Comparison of ENCODE assay signal across 26 cellular contexts in genomic region chr2:170836027-170836426, GRCh38. TPM values are rescaled to one million over a fixed set of nuclear protein-coding genes. Genes with fewer than 3 reads are reported as not detected.
"Had no signal": no experiment of that assay in that cellular context is flagged by ENCODE, and none has a peak within 500 bp of the region (broad histone marks: within the 10 kb centered on the region; RNA-seq: fewer than 3 reads in every experiment).

No MANE protein-coding gene starts in this region.

- H3K36me3 ChIP-seq: MG63 had no signal

- DNase-seq: activated CD4-positive, alpha-beta T cell treated with anti-CD3 and anti-CD28 coated beads for 4 hours; activated CD8-positive, alpha-beta memory T cell treated with anti-CD3 and anti-CD28 coated beads, Interleukin-2, amount 50 U/mL, for 4 hours; activated CD8-positive, alpha-beta T cell treated with anti-CD3 and anti-CD28 coated beads for 36 hours; activated gamma-delta T cell treated with Interleukin-2 at 50 U/mL for 16 hours; activated naive CD4-positive, alpha-beta T cell treated with anti-CD3 and anti-CD28 coated beads, Interleukin-2, amount 10 ng/mL, durations not matched to agents 7 days and 5 days; activated naive CD8-positive, alpha-beta T cell treated with anti-CD3 and anti-CD28 coated beads for 36 hours; activated T-cell treated with anti-CD3 and anti-CD28 coated beads, Interleukin-2, amount 50 U/mL, for 72 hours; aorta; body of pancreas; MG63; MV-4-11; NCI-H1092 treated with DMSO at 0.1 percent for 48 hours; NCI-H1417 treated with DMSO at 0.1 percent for 48 hours; NCI-H1694; NCI-H2029; NCI-H345; NCI-H510A; NCI-H526 treated with DMSO at 0.1 percent for 48 hours; NCI-H82; SIG-M5; T-helper 17 cell; T1000 had no signal

- ATAC-seq: activated CD4-positive, CD25-positive, alpha-beta regulatory T cell treated with anti-CD3 and anti-CD28 coated beads, Interleukin-2, amount 50 U/mL, for 24 hours; activated CD8-positive, alpha-beta T cell treated with anti-CD3 and anti-CD28 coated beads for 36 hours; activated T-cell treated with anti-CD3 and anti-CD28 coated beads, Interleukin-2, amount 50 U/mL, for 72 hours; body of pancreas; T-helper 17 cell had no signal

- H3K4me3 ChIP-seq: body of pancreas, MG63 had no signal

- H3K27me3 ChIP-seq: body of pancreas, MG63 had no signal

- H3K27ac ChIP-seq: body of pancreas had no signal

- H3K4me1 ChIP-seq: body of pancreas had no signal

- H3K9me3 ChIP-seq: body of pancreas, MG63 had no signal

- FAIRE-seq: bronchial epithelial cell, TTC549 had no signal

RNA-seq across cellular contexts. Expression of gene GAD1, which starts 19.3 kb away (rescaled TPM):
- total RNA-seq: body of pancreas, OCI-LY7, T-helper 17 cell had no signal
